19 cellular contexts compared by ENCODE assay signal in genomic region chr6:4348462-4349112, GRCh38.
DNase-seq lines count a peak whose midpoint lies in the region; ATAC-seq and TF ChIP-seq lines count a peak whose summit lies in the region.
"Had no signal": no experiment of that assay in that cellular context is flagged by ENCODE, and none has a peak within 500 bp of the region (broad histone marks: within the 10 kb centered on the region; RNA-seq: fewer than 3 reads in every experiment).

No MANE protein-coding gene starts in this region.

- H3K4me3 ChIP-seq in esophagus muscularis mucosa = no peak overlapping the region
- no peak overlapping the region for H3K4me3 ChIP-seq in breast epithelium
- H3K4me3 ChIP-seq: uterus had no signal

- H3K27me3 Mint-ChIP-seq in stimulated activated naive B cell treated with anti-CD40 and anti-IgM and Interleukin-4, amounts not matched to agents 10 μg/mL and 1 μg/mL and 100 μg/mL, for 72 hours = peaks cover 44 to 48% of the 10 kb centered on the region in 2 donors

- H3K27ac ChIP-seq in esophagus muscularis mucosa (replicated peaks in 1 of 4) = peak overlapping the region; percentile 5 to 59 (median 21)
- H3K27ac ChIP-seq in breast epithelium = no peak overlapping the region
- H3K27ac ChIP-seq: C4-2B had no signal

- 68% methylated on average over 14 of the region's 14 CpGs for WGBS in esophagus muscularis mucosa

- peak; percentile 66 for ATAC-seq in GM18519 (IDR thresholded peaks at IDR 0.05; ENCODE audit: low FRiP score, unreplicated experiment)
- ATAC-seq in HG03025 (IDR thresholded peaks at IDR 0.05; ENCODE audit: low FRiP score, unreplicated experiment) = peak; percentile 65
- peak; percentile 89 to 98 for ATAC-seq in stimulated activated naive B cell treated with anti-CD40 and anti-IgM and Interleukin-4, amounts not matched to agents 10 μg/mL and 1 μg/mL and 100 μg/mL, for 72 hours (replicated peaks)
- no peak for ATAC-seq in HG03439 (IDR thresholded peaks at IDR 0.05; ENCODE audit: unreplicated experiment)
- ATAC-seq: activated CD4-positive, CD25-positive, alpha-beta regulatory T cell treated with anti-CD3 and anti-CD28 coated beads, Interleukin-2, amount 50 U/mL, for 24 hours; left cardiac atrium; naive thymus-derived CD4-positive, alpha-beta T cell had no signal

- peaks cover 26 to 45% (median 31%) of the 10 kb centered on the region in 4 donors for H3K4me1 ChIP-seq in esophagus muscularis mucosa
- peaks cover 0 to 3% of the 10 kb centered on the region in 2 donors for H3K4me1 ChIP-seq in breast epithelium
- H3K4me1 ChIP-seq: uterus had no signal

- H3K27me3 ChIP-seq in esophagus muscularis mucosa (no peaks in the 10 kb centered on the region), breast epithelium (no peaks in the 10 kb centered on the region)
- H3K27me3 ChIP-seq: uterus had no signal

- DNase-seq in esophagus muscularis mucosa (ENCODE audit: extremely low spot score) (peak; percentile 90), breast epithelium (ENCODE audit: low spot score in 2 of 2) (no peak), NAMALWA (ENCODE audit: low spot score) (no peak)
- DNase-seq in stimulated activated naive B cell treated with anti-CD40 and anti-IgM and Interleukin-4, amounts not matched to agents 10 μg/mL and 1 μg/mL and 100 μg/mL, for 72 hours = peak; percentile 41
- DNase-seq: activated naive CD8-positive, alpha-beta T cell treated with anti-CD3 and anti-CD28 coated beads for 36 hours; activated T-cell treated with anti-CD3 and anti-CD28 coated beads for 4 hours; central memory CD4-positive, alpha-beta T cell; left cardiac atrium; naive thymus-derived CD4-positive, alpha-beta T cell; NCI-H1092 treated with DMSO at 0.1 percent for 48 hours; NCI-H446 treated with DMSO at 0.1 percent for 48 hours; OCI-M1; stimulated activated CD4-positive, alpha-beta T cell treated with anti-CD3 and anti-CD28 coated beads, Interleukin-2, amount 100 ng/mL, for 24 hours had no signal

- no peaks in the 10 kb centered on the region for H3K9me3 Mint-ChIP-seq in stimulated activated naive B cell treated with anti-CD40 and anti-IgM and Interleukin-4, amounts not matched to agents 10 μg/mL and 1 μg/mL and 100 μg/mL, for 72 hours
- H3K9me3 Mint-ChIP-seq: activated naive CD8-positive, alpha-beta T cell treated with anti-CD3 and anti-CD28 coated beads for 36 hours; naive thymus-derived CD4-positive, alpha-beta T cell had no signal

- H3K36me3 ChIP-seq in esophagus muscularis mucosa (no peaks in the 10 kb centered on the region), breast epithelium (no peaks in the 10 kb centered on the region)
- H3K36me3 ChIP-seq: uterus had no signal

- H3K4me3 Mint-ChIP-seq in stimulated activated naive B cell treated with anti-CD40 and anti-IgM and Interleukin-4, amounts not matched to agents 10 μg/mL and 1 μg/mL and 100 μg/mL, for 72 hours = peak overlapping the region in 1 of 2 donors; percentile 31
- H3K4me3 Mint-ChIP-seq: activated naive CD8-positive, alpha-beta T cell treated with anti-CD3 and anti-CD28 coated beads for 36 hours; naive thymus-derived CD4-positive, alpha-beta T cell had no signal

- no peak overlapping the region for H3K27ac Mint-ChIP-seq in stimulated activated naive B cell treated with anti-CD40 and anti-IgM and Interleukin-4, amounts not matched to agents 10 μg/mL and 1 μg/mL and 100 μg/mL, for 72 hours
- H3K27ac Mint-ChIP-seq: activated naive CD8-positive, alpha-beta T cell treated with anti-CD3 and anti-CD28 coated beads for 36 hours; naive thymus-derived CD4-positive, alpha-beta T cell had no signal

- TF ChIP-seq CTCF in esophagus muscularis mucosa (IDR thresholded peaks at IDR 0.05) (no peak), breast epithelium (IDR thresholded peaks at IDR 0.05) (no peak)

- intact Hi-C loops in esophagus muscularis mucosa (cut with DNase I) (no loop called here), breast epithelium (cut with DNase I; ENCODE audit: low total_unique reads) (no loop called here)

- H3K36me3 Mint-ChIP-seq in stimulated activated naive B cell treated with anti-CD40 and anti-IgM and Interleukin-4, amounts not matched to agents 10 μg/mL and 1 μg/mL and 100 μg/mL, for 72 hours = no peaks in the 10 kb centered on the region
- H3K36me3 Mint-ChIP-seq: activated naive CD8-positive, alpha-beta T cell treated with anti-CD3 and anti-CD28 coated beads for 36 hours; naive thymus-derived CD4-positive, alpha-beta T cell had no signal

- no peaks in the 10 kb centered on the region for H3K9me3 ChIP-seq in esophagus muscularis mucosa
- no peaks in the 10 kb centered on the region for H3K9me3 ChIP-seq in breast epithelium
- H3K9me3 ChIP-seq: uterus had no signal

- TF ChIP-seq EP300 in esophagus muscularis mucosa (IDR thresholded peaks at IDR 0.05) = no peak

- H3K4me1 Mint-ChIP-seq in stimulated activated naive B cell treated with anti-CD40 and anti-IgM and Interleukin-4, amounts not matched to agents 10 μg/mL and 1 μg/mL and 100 μg/mL, for 72 hours = peaks cover 0 to 15% of the 10 kb centered on the region in 2 donors
- H3K4me1 Mint-ChIP-seq: activated naive CD8-positive, alpha-beta T cell treated with anti-CD3 and anti-CD28 coated beads for 36 hours had no signal

- TF ChIP-seq POLR2A in esophagus muscularis mucosa (IDR thresholded peaks at IDR 0.05; ENCODE audit: low read depth) = no peak
- TF ChIP-seq POLR2A in breast epithelium (IDR thresholded peaks at IDR 0.05) = no peak

Comparison
In these comparisons a context has a peak if more than half of its experiments do, and no peak if none do; other contexts are left out.
1. DNase-seq: peak in esophagus muscularis mucosa (single experiment) and stimulated activated naive B cell treated with anti-CD40 and anti-IgM and Interleukin-4, amounts not matched to agents 10 μg/mL and 1 μg/mL and 100 μg/mL, for 72 hours (single experiment); none in breast epithelium (0 of 2) and NAMALWA (single experiment).
2. H3K27ac ChIP-seq: peak in esophagus muscularis mucosa (4 of 4); none in breast epithelium (0 of 2).